Comparison of ENCODE assay signal across 10 cellular contexts in genomic region chr1:38047603-38048146, GRCh38. TPM values are rescaled to one million over a fixed set of nuclear protein-coding genes. Genes with fewer than 3 reads are reported as not detected.
A peak's percentile ranks its signal among the peaks of the same experiment; 100 is the strongest.
DNase-seq lines count a peak whose midpoint lies in the region; ATAC-seq and TF ChIP-seq lines count a peak whose summit lies in the region.
"Had no signal": no experiment of that assay in that cellular context is flagged by ENCODE, and none has a peak within 500 bp of the region (broad histone marks: within the 10 kb centered on the region; RNA-seq: fewer than 3 reads in every experiment).

No MANE protein-coding gene starts in this region.

- TF ChIP-seq CTCF in GM13977 (IDR thresholded peaks at IDR 0.05; ENCODE audit: extremely low read depth, insufficient read depth, missing control alignments), result no peak

- in situ Hi-C loops in GM13977 (cut with MboI; ENCODE audit: low pct_unique_long_range_greater_than_20kb, low sequenced_read_pairs, unreplicated experiment), result loop anchor here (25.0 kb wide), 1 partner anchor 790 kb away; no protein-coding TSS in a partner anchor

- H3K27me3 Mint-ChIP-seq in activated naive CD8-positive, alpha-beta T cell treated with anti-CD3 and anti-CD28 coated beads for 36 hours, result peaks cover 48% of the 10 kb centered on the region
- peaks cover 60% of the 10 kb centered on the region for H3K27me3 Mint-ChIP-seq in stimulated activated naive CD8-positive, alpha-beta T cell treated with anti-CD3 and anti-CD28 coated beads, Interleukin-15, amount 100 ng/mL, for 72 hours

- peaks cover 4% of the 10 kb centered on the region for H3K4me1 Mint-ChIP-seq in activated naive CD8-positive, alpha-beta T cell treated with anti-CD3 and anti-CD28 coated beads for 36 hours
- peaks cover 33% of the 10 kb centered on the region for H3K4me1 Mint-ChIP-seq in stimulated activated naive CD8-positive, alpha-beta T cell treated with anti-CD3 and anti-CD28 coated beads, Interleukin-15, amount 100 ng/mL, for 72 hours

- no peaks in the 10 kb centered on the region for H3K9me3 Mint-ChIP-seq in activated naive CD8-positive, alpha-beta T cell treated with anti-CD3 and anti-CD28 coated beads for 36 hours
- no peaks in the 10 kb centered on the region for H3K9me3 Mint-ChIP-seq in stimulated activated naive CD8-positive, alpha-beta T cell treated with anti-CD3 and anti-CD28 coated beads, Interleukin-15, amount 100 ng/mL, for 72 hours

- no peaks in the 10 kb centered on the region for H3K36me3 Mint-ChIP-seq in activated naive CD8-positive, alpha-beta T cell treated with anti-CD3 and anti-CD28 coated beads for 36 hours

- H3K27ac Mint-ChIP-seq in activated naive CD8-positive, alpha-beta T cell treated with anti-CD3 and anti-CD28 coated beads for 36 hours, result no peak overlapping the region
- H3K27ac Mint-ChIP-seq in stimulated activated naive CD8-positive, alpha-beta T cell treated with anti-CD3 and anti-CD28 coated beads, Interleukin-15, amount 100 ng/mL, for 72 hours, result no peak overlapping the region

- H3K4me3 Mint-ChIP-seq in activated naive CD8-positive, alpha-beta T cell treated with anti-CD3 and anti-CD28 coated beads for 36 hours, result peak overlapping the region; percentile 68
- H3K4me3 Mint-ChIP-seq in stimulated activated naive CD8-positive, alpha-beta T cell treated with anti-CD3 and anti-CD28 coated beads, Interleukin-15, amount 100 ng/mL, for 72 hours, result peak overlapping the region; percentile 79 to 81

- peak; percentile 17 for ATAC-seq in stimulated activated naive CD8-positive, alpha-beta T cell treated with anti-CD3 and anti-CD28 coated beads, Interleukin-15, amount 100 ng/mL, for 72 hours

- DNase-seq in NCI-H2227 (lab: John Stamatoyannopoulos, UW; ENCODE audit: unreplicated experiment), result peak; percentile 49
- DNase-seq in NCI-H2227 treated with DMSO at 0.1 percent for 48 hours (lab: John Stamatoyannopoulos, UW), result no peak
- DNase-seq in activated naive CD8-positive, alpha-beta T cell treated with anti-CD3 and anti-CD28 coated beads for 36 hours, result no peak
- DNase-seq in iPS-NIHi7 (ENCODE audit: extremely low spot score), result peak; percentile 75
- DNase-seq in stimulated activated naive CD8-positive, alpha-beta T cell treated with anti-CD3 and anti-CD28 coated beads, Interleukin-15, amount 100 ng/mL, for 72 hours, result no peak
- no peak for DNase-seq in DMS79 (lab: John Stamatoyannopoulos, UW)
- no peak for DNase-seq in GM13977 (ENCODE audit: low spot score)
- DNase-seq in NOMO-1 treated with DMSO at 0.1 percent for 48 hours (lab: John Stamatoyannopoulos, UW; ENCODE audit: unreplicated experiment), result no peak

RNA-seq across cellular contexts. Expression of gene POU3F1, which starts 1.1 kb away (rescaled TPM):
- total RNA-seq in activated naive CD8-positive, alpha-beta T cell treated with anti-CD3 and anti-CD28 coated beads for 36 hours, result under 1 TPM in 1 of 2 experiments, not detected in 1; 0.10 TPM
- total RNA-seq: NCI-H460, pulmonary artery endothelial cell had no signal

RNA-seq across cellular contexts. Expression of gene UTP11, which starts 35.1 kb away (rescaled TPM):
- 10 to 100 TPM; 83.5 to 89.2 TPM for total RNA-seq in activated naive CD8-positive, alpha-beta T cell treated with anti-CD3 and anti-CD28 coated beads for 36 hours

RNA-seq across cellular contexts. Expression of gene FHL3, which starts 42.4 kb away (rescaled TPM):
- total RNA-seq in activated naive CD8-positive, alpha-beta T cell treated with anti-CD3 and anti-CD28 coated beads for 36 hours, result 10 to 100 TPM; 26.5 to 27.7 TPM

RNA-seq across cellular contexts. Expression of gene SF3A3, which starts 57.9 kb away (rescaled TPM):
- total RNA-seq in activated naive CD8-positive, alpha-beta T cell treated with anti-CD3 and anti-CD28 coated beads for 36 hours, result 100 to 1,000 TPM; 121 to 125 TPM

Comparison
In these comparisons a context has a peak if more than half of its experiments do, and no peak if none do; other contexts are left out.
1. DNase-seq: peak in NCI-H2227 (single experiment) and iPS-NIHi7 (single experiment); none in NCI-H2227 treated with DMSO at 0.1 percent for 48 hours (single experiment), activated naive CD8-positive, alpha-beta T cell treated with anti-CD3 and anti-CD28 coated beads for 36 hours (single experiment), stimulated activated naive CD8-positive, alpha-beta T cell treated with anti-CD3 and anti-CD28 coated beads, Interleukin-15, amount 100 ng/mL, for 72 hours (0 of 2), DMS79 (single experiment), GM13977 (single experiment) and NOMO-1 treated with DMSO at 0.1 percent for 48 hours (single experiment).